25 cellular contexts compared by ENCODE assay signal in the genomic region with DNA sequence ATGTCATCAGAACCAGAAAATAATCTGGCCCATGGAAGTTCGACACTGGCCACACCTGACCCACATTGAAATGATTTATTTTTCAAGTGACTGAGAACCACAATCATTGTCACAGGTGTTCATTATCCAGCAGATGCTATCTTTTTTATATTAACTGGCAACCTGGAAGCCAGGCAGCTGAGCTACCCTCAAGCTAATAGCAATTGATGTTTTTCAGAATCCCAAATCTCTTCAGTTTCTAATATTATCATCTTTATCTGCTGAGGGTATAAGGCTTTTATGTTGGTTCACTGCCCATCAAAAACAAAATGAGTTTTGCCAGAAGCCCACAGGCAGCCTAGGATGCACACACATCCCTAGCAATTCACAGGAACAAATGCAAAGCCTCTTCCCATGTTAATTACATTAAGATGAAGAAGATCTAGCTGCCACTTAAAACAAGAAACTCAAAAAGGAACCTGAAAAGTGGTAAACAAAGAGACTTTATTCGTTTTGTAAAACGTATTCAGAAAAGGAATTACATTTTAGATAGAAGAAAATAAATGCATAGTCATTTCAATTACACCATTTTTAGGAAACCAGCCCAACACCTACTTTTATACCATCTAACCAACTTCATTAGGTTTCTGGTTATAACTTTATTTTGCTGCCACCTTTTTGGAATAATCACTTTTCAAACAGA. TPM values are rescaled to one million over a fixed set of nuclear protein-coding genes. Genes with fewer than 3 reads are reported as not detected.
A peak's percentile ranks its signal among the peaks of the same experiment; 100 is the strongest.
DNase-seq lines count a peak whose midpoint lies in the region; ATAC-seq and TF ChIP-seq lines count a peak whose summit lies in the region.
"Had no signal": no experiment of that assay in that cellular context is flagged by ENCODE, and none has a peak within 500 bp of the region (broad histone marks: within the 10 kb centered on the region; RNA-seq: fewer than 3 reads in every experiment).

No MANE protein-coding gene starts in this region.

- H3K9me3 ChIP-seq in OCI-LY7 (ENCODE audit: low read length) (no peaks in the 10 kb centered on the region), right cardiac atrium (ENCODE audit: control insufficient read depth, low read length) (no peaks in the 10 kb centered on the region)
- H3K9me3 ChIP-seq: Caco-2, Peyer's patch had no signal

- 56% methylated on average over 3 of the region's 3 CpGs for WGBS in right cardiac atrium

- H3K79me2 ChIP-seq in OCI-LY7 (ENCODE audit: insufficient read depth, low read depth, low read length): no peaks in the 10 kb centered on the region

- H3K27me3 ChIP-seq in HL-60 (ENCODE audit: insufficient read depth, poor library complexity, severe bottlenecking) (no peaks in the 10 kb centered on the region), right cardiac atrium (ENCODE audit: control insufficient read depth, insufficient read depth) (no peaks in the 10 kb centered on the region)
- H3K27me3 ChIP-seq: Peyer's patch had no signal

- no peak for ATAC-seq in activated CD8-positive, alpha-beta T cell treated with anti-CD3 and anti-CD28 coated beads, Interleukin-2, amount 10 ng/mL, durations not matched to agents 7 days and 5 days
- no peak for ATAC-seq in activated CD8-positive, alpha-beta T cell treated with anti-CD3 and anti-CD28 coated beads for 36 hours
- ATAC-seq in right cardiac atrium: no peak

- no peaks in the 10 kb centered on the region for H3K36me3 Mint-ChIP-seq in activated CD8-positive, alpha-beta T cell treated with anti-CD3 and anti-CD28 coated beads, Interleukin-2, amount 10 ng/mL, durations not matched to agents 7 days and 5 days (ENCODE audit: low read depth)
- H3K36me3 Mint-ChIP-seq in activated CD8-positive, alpha-beta T cell treated with anti-CD3 and anti-CD28 coated beads for 36 hours (ENCODE audit: low read depth): no peaks in the 10 kb centered on the region
- H3K36me3 Mint-ChIP-seq in mesothelial cell of epicardium (no peaks in the 10 kb centered on the region), osteocyte (ENCODE audit: unreplicated experiment) (no peaks in the 10 kb centered on the region)
- H3K36me3 Mint-ChIP-seq: CD4-positive, alpha-beta memory T cell had no signal

- intact Hi-C loops in activated CD8-positive, alpha-beta T cell treated with anti-CD3 and anti-CD28 coated beads for 36 hours (cut with micrococcal nuclease): no loop called here
- intact Hi-C loops in OCI-LY7 (cut with micrococcal nuclease; ENCODE audit: unreplicated experiment) (no loop called here), right cardiac atrium (cut with DNase I) (no loop called here)

- peak overlapping the region; percentile 55 for H3K27ac ChIP-seq in HL-60 (replicated peaks)
- H3K27ac ChIP-seq in OCI-LY7 (ENCODE audit: low read depth, low read length, poor library complexity, severe bottlenecking): no peak overlapping the region
- H3K27ac ChIP-seq in right cardiac atrium (ENCODE audit: low read length): no peak overlapping the region
- H3K27ac ChIP-seq: Peyer's patch had no signal

- H3K4me1 ChIP-seq in OCI-LY7 (ENCODE audit: insufficient read depth, low read length, poor library complexity, severe bottlenecking): no peaks in the 10 kb centered on the region
- H3K4me1 ChIP-seq in right cardiac atrium (ENCODE audit: control insufficient read depth, insufficient read depth, low read length): peaks cover 2% of the 10 kb centered on the region
- H3K4me1 ChIP-seq: Caco-2, Peyer's patch had no signal

- H3K36me3 ChIP-seq in OCI-LY7 (ENCODE audit: insufficient read depth, low read length): no peaks in the 10 kb centered on the region
- H3K36me3 ChIP-seq: Peyer's patch had no signal

- H3K27ac Mint-ChIP-seq in activated CD8-positive, alpha-beta T cell treated with anti-CD3 and anti-CD28 coated beads, Interleukin-2, amount 10 ng/mL, durations not matched to agents 7 days and 5 days: peak overlapping the region; percentile 83
- no peak overlapping the region for H3K27ac Mint-ChIP-seq in activated CD8-positive, alpha-beta T cell treated with anti-CD3 and anti-CD28 coated beads for 36 hours
- peak overlapping the region; percentile 22 for H3K27ac Mint-ChIP-seq in mesothelial cell of epicardium
- H3K27ac Mint-ChIP-seq in osteocyte (ENCODE audit: unreplicated experiment): no peak overlapping the region
- H3K27ac Mint-ChIP-seq: H9; T-helper 1 cell treated with Interleukin-12 subunit alpha and Interleukin-12 subunit beta and Interleukin-4 antibody, amounts not matched to agents 30 μg/mL and 1 μg/mL, for 36 hours had no signal

- H3K4me3 Mint-ChIP-seq in activated CD8-positive, alpha-beta T cell treated with anti-CD3 and anti-CD28 coated beads, Interleukin-2, amount 10 ng/mL, durations not matched to agents 7 days and 5 days: peak overlapping the region; percentile 1
- H3K4me3 Mint-ChIP-seq in activated CD8-positive, alpha-beta T cell treated with anti-CD3 and anti-CD28 coated beads for 36 hours: no peak overlapping the region
- H3K4me3 Mint-ChIP-seq in mesothelial cell of epicardium (no peak overlapping the region), osteocyte (ENCODE audit: unreplicated experiment) (no peak overlapping the region)
- H3K4me3 Mint-ChIP-seq: H9; T-helper 1 cell treated with Interleukin-12 subunit alpha and Interleukin-12 subunit beta and Interleukin-4 antibody, amounts not matched to agents 30 μg/mL and 1 μg/mL, for 36 hours had no signal

- CTCF ChIA-PET in activated CD8-positive, alpha-beta T cell treated with anti-CD3 and anti-CD28 coated beads, Interleukin-2, amount 10 ng/mL, durations not matched to agents 7 days and 5 days (lab: Charles Lee): interaction anchor here (1.2 to 3.0 kb wide), 3 partner anchors 9 to 17 kb away, joined by 4 to 14 read pairs (median 6); no protein-coding TSS in a partner anchor
- CTCF ChIA-PET in activated CD8-positive, alpha-beta T cell treated with anti-CD3 and anti-CD28 coated beads for 36 hours (lab: Charles Lee): interaction anchor here (2.2 kb wide), 1 partner anchor 11 kb away, joined by 9 read pairs; no protein-coding TSS in a partner anchor
- CTCF ChIA-PET in OCI-LY7 (lab: Charles Lee; ENCODE audit: unreplicated experiment): no interaction called here

- no TSS peak for BruUV-seq in OCI-LY7 (replicated peaks; lab: Mats Ljungman, UMichigan)

- no peak overlapping the region for H3K4me2 ChIP-seq in OCI-LY7 (ENCODE audit: low read length)

- H3K4me3 ChIP-seq in HL-60 (replicated peaks; ENCODE audit: insufficient read depth, low read length) (no peak overlapping the region), OCI-LY7 (ENCODE audit: low read depth, low read length, poor library complexity, severe bottlenecking) (no peak overlapping the region), right cardiac atrium (ENCODE audit: low read length) (no peak overlapping the region)
- H3K4me3 ChIP-seq: Peyer's patch had no signal

- no peak for DNase-seq in activated CD8-positive, alpha-beta T cell treated with anti-CD3 and anti-CD28 coated beads, Interleukin-2, amount 10 ng/mL, durations not matched to agents 7 days and 5 days
- DNase-seq in activated CD8-positive, alpha-beta T cell treated with anti-CD3 and anti-CD28 coated beads for 36 hours: no peak
- DNase-seq in HL-60 (ENCODE audit: low read depth in 1 of 2, low spot score in 1 of 2) (no peak), OCI-LY7 (ENCODE audit: low spot score) (no peak), mesothelial cell of epicardium (ENCODE audit: low spot score in 2 of 2, unreplicated experiment in 2 of 2) (no peak), germinal center (ENCODE audit: low spot score) (no peak), osteocyte (ENCODE audit: extremely low spot score, unreplicated experiment) (no peak), right cardiac atrium (no peak)
- DNase-seq: C1 segment of cervical spinal cord; Caco-2; CD4-positive, alpha-beta memory T cell; H9; IMR-90; NCI-H1105 treated with DMSO at 0.1 percent for 48 hours; NCI-H146; NCI-H1930; NCI-H2107; NCI-H524 treated with DMSO at 0.1 percent for 48 hours; Peyer's patch; SHP77 treated with DMSO at 0.1 percent for 48 hours; SW 1271 had no signal

- no peak for TF ChIP-seq CTCF in activated CD8-positive, alpha-beta T cell treated with anti-CD3 and anti-CD28 coated beads for 36 hours (IDR thresholded peaks at IDR 0.05)
- TF ChIP-seq CTCF in HL-60 (IDR thresholded peaks at IDR 0.05; ENCODE audit: insufficient read depth, low read length) (no peak), OCI-LY7 (conservative IDR thresholded peaks at IDR 0.05; ENCODE audit: low read length) (no peak), mesothelial cell of epicardium (IDR thresholded peaks at IDR 0.05; ENCODE audit: unreplicated experiment) (no peak), osteocyte (IDR thresholded peaks at IDR 0.05) (no peak)

- POLR2A ChIA-PET in activated CD8-positive, alpha-beta T cell treated with anti-CD3 and anti-CD28 coated beads, Interleukin-2, amount 10 ng/mL, durations not matched to agents 7 days and 5 days (lab: Charles Lee): no interaction called here
- POLR2A ChIA-PET in activated CD8-positive, alpha-beta T cell treated with anti-CD3 and anti-CD28 coated beads for 36 hours (lab: Charles Lee): interaction anchor here (0.7 kb wide), 1 partner anchor 214 kb away, joined by 3 read pairs; no protein-coding TSS in a partner anchor
- POLR2A ChIA-PET in OCI-LY7 (lab: Charles Lee): no interaction called here

- H2AFZ ChIP-seq in OCI-LY7 (ENCODE audit: low read length): 0 out of 2 replicates have a peak overlapping the region, but pooled peaks have one; percentile 3

- H3K9me2 ChIP-seq in OCI-LY7 (ENCODE audit: insufficient read depth, low read length): no peaks in the 10 kb centered on the region

- H4K20me1 ChIP-seq in OCI-LY7 (ENCODE audit: insufficient read depth, low read length): no peaks in the 10 kb centered on the region

- H3K4me1 Mint-ChIP-seq in activated CD8-positive, alpha-beta T cell treated with anti-CD3 and anti-CD28 coated beads, Interleukin-2, amount 10 ng/mL, durations not matched to agents 7 days and 5 days (ENCODE audit: low read depth): peaks cover 37% of the 10 kb centered on the region
- H3K4me1 Mint-ChIP-seq in activated CD8-positive, alpha-beta T cell treated with anti-CD3 and anti-CD28 coated beads for 36 hours (ENCODE audit: low read depth): peaks cover 10% of the 10 kb centered on the region
- H3K4me1 Mint-ChIP-seq in mesothelial cell of epicardium (peaks cover 3% of the 10 kb centered on the region), osteocyte (ENCODE audit: unreplicated experiment) (no peaks in the 10 kb centered on the region)

- peaks cover under 1% of the 10 kb centered on the region for H3K27me3 Mint-ChIP-seq in activated CD8-positive, alpha-beta T cell treated with anti-CD3 and anti-CD28 coated beads, Interleukin-2, amount 10 ng/mL, durations not matched to agents 7 days and 5 days (ENCODE audit: low read depth)
- H3K27me3 Mint-ChIP-seq in activated CD8-positive, alpha-beta T cell treated with anti-CD3 and anti-CD28 coated beads for 36 hours: no peaks in the 10 kb centered on the region
- H3K27me3 Mint-ChIP-seq in mesothelial cell of epicardium (ENCODE audit: low read depth) (no peaks in the 10 kb centered on the region), osteocyte (ENCODE audit: unreplicated experiment) (peaks cover 11% of the 10 kb centered on the region)

- H3K9me3 Mint-ChIP-seq in activated CD8-positive, alpha-beta T cell treated with anti-CD3 and anti-CD28 coated beads, Interleukin-2, amount 10 ng/mL, durations not matched to agents 7 days and 5 days (ENCODE audit: insufficient read depth): no peaks in the 10 kb centered on the region
- H3K9me3 Mint-ChIP-seq in activated CD8-positive, alpha-beta T cell treated with anti-CD3 and anti-CD28 coated beads for 36 hours: no peaks in the 10 kb centered on the region
- H3K9me3 Mint-ChIP-seq in mesothelial cell of epicardium: no peaks in the 10 kb centered on the region
- no peaks in the 10 kb centered on the region for H3K9me3 Mint-ChIP-seq in osteocyte (ENCODE audit: unreplicated experiment)
- H3K9me3 Mint-ChIP-seq: CD4-positive, alpha-beta memory T cell; H9; T-helper 1 cell treated with Interleukin-12 subunit alpha and Interleukin-12 subunit beta and Interleukin-4 antibody, amounts not matched to agents 30 μg/mL and 1 μg/mL, for 36 hours had no signal

RNA-seq across cellular contexts. Expression of a gene that starts 40.9 kb away (rescaled TPM):
- not detected for total RNA-seq in activated CD8-positive, alpha-beta T cell treated with anti-CD3 and anti-CD28 coated beads, Interleukin-2, amount 10 ng/mL, durations not matched to agents 7 days and 5 days
- not detected for total RNA-seq in activated CD8-positive, alpha-beta T cell treated with anti-CD3 and anti-CD28 coated beads for 36 hours
- total RNA-seq in OCI-LY7 (2014; rRNA removed; shearing (Covaris generic)): not detected in 2 replicates
- not detected in 2 replicates for total RNA-seq in OCI-LY7 (2022)
- not detected in 3 replicates for total RNA-seq in mesothelial cell of epicardium
- total RNA-seq in osteocyte: not detected in 2 replicates
- under 1 TPM in 1 of 4 donors, not detected in 3; 0.35 TPM for total RNA-seq in right cardiac atrium
- 0.14 TPM for polyA plus RNA-seq in right cardiac atrium
- total RNA-seq: A172; Caco-2; CD4-positive, alpha-beta memory T cell; H9; IMR-90; MCF 10A; Peyer's patch had no signal
- polyA plus RNA-seq: AG04450; CD4-positive, alpha-beta memory T cell; IMR-90 had no signal

Comparison
In these comparisons a context has a peak if more than half of its experiments do, and no peak if none do; other contexts are left out.
1. H3K27ac Mint-ChIP-seq: peak in activated CD8-positive, alpha-beta T cell treated with anti-CD3 and anti-CD28 coated beads, Interleukin-2, amount 10 ng/mL, durations not matched to agents 7 days and 5 days (single experiment) and mesothelial cell of epicardium (single experiment); none in activated CD8-positive, alpha-beta T cell treated with anti-CD3 and anti-CD28 coated beads for 36 hours (single experiment) and osteocyte (single experiment).